In the genomic region with DNA sequence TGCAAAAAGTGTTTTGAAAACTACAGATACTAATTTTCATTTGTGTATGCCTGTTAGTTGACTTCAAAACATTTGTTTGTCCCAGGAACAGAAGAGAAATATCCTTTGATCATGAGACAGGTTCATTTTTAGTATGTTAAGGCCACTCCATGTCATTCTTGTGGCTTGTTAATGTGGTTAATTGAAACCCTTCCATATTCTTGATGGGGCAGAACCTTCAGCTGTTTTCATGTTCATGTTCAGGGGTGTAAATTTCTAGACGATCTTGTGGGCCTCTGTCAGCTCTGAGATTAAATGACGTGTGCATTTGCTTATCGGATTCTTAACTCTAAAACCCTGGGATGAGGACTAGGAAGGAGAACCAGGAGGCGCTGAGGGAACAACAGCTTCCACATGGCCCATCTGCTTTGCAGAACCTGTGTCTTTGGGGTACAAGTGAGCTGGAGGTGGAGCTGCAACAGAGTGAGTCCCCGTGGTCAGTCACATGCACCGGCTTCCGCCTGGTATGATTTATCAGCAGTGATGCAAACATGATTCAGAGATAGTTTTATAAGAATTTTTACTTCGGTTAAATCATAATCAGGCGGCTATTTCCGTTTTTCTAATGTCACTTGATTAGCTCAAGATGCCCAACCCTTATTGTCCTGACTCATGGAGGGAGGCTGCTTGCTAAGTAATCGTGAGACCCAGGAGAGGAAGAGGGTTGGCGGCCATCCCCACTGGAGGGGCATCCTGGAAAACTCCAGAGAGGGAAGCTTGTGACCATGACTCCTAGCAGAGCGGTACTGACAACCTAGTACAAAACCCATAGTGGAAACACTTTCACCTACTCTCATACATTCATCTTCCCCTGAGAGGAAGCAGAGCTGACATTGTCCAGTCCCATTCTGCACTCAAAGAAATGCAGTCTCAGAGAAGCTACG, we compare ENCODE assay signal across 10 cellular contexts.
DNase-seq lines count a peak whose midpoint lies in the region; ATAC-seq and TF ChIP-seq lines count a peak whose summit lies in the region.
"Had no signal": no experiment of that assay in that cellular context is flagged by ENCODE, and none has a peak within 500 bp of the region (broad histone marks: within the 10 kb centered on the region; RNA-seq: fewer than 3 reads in every experiment).

No MANE protein-coding gene starts in this region.

- DNase-seq in AG20443 (ENCODE audit: low spot score) (peak; percentile 76), RPMI7951 (ENCODE audit: low read depth) (peak; percentile 91), omental fat pad (ENCODE audit: low spot score) (no peak), DMS79 treated with DMSO at 0.1 percent for 48 hours (lab: John Stamatoyannopoulos, UW) (no peak), NCI-H1417 (lab: John Stamatoyannopoulos, UW) (no peak)
- no peak for DNase-seq in activated naive CD4-positive, alpha-beta T cell treated with Interleukin-2 at 50 U/mL for 16 hours
- DNase-seq: activated T-cell treated with anti-CD3 and anti-CD28 coated beads, Interleukin-2, amount 50 U/mL, for 24 hours had no signal

- ATAC-seq in esophagus mucosa, result peak; percentile 53
- ATAC-seq in omental fat pad (ENCODE audit: low FRiP score), result peak; percentile 65
- ATAC-seq in HG03139 (IDR thresholded peaks at IDR 0.05; ENCODE audit: unreplicated experiment), result no peak
- ATAC-seq: HCT116 had no signal

- TF ChIP-seq CTCF in omental fat pad (IDR thresholded peaks at IDR 0.05), result no peak

Comparison
In these comparisons a context has a peak if more than half of its experiments do, and no peak if none do; other contexts are left out.
1. DNase-seq: peak in AG20443 (single experiment) and RPMI7951 (single experiment); none in omental fat pad (single experiment), DMS79 treated with DMSO at 0.1 percent for 48 hours (single experiment), activated naive CD4-positive, alpha-beta T cell treated with Interleukin-2 at 50 U/mL for 16 hours (single experiment) and NCI-H1417 (0 of 3).